In the genomic region with DNA sequence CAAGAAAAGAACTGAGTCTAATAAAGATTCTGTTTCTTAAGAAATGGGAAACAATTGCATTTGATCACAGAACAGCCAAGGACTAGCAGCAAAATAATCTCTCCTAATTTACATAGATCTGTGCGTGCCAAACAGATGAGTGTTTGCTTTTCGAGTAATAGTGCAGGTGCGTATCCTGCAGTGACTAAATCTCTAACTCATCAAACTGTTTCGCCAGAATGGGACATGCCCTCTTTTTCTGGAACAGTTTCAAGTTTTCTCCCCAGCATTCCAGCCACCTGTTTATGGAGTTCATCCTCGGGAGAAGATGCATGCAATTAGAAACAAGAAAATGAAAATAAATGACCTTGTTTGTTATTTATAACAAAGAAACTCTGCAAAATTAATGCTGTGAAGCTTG, we compare ENCODE assay signal across 16 cellular contexts. TPM values are rescaled to one million over a fixed set of nuclear protein-coding genes. Genes with fewer than 3 reads are reported as not detected.
DNase-seq lines count a peak whose midpoint lies in the region; ATAC-seq, FAIRE-seq and TF ChIP-seq lines count a peak whose summit lies in the region.
"Had no signal": no experiment of that assay in that cellular context is flagged by ENCODE, and none has a peak within 500 bp of the region (broad histone marks: within the 10 kb centered on the region; RNA-seq: fewer than 3 reads in every experiment).

No MANE protein-coding gene starts in this region.

- FAIRE-seq in small intestine (lab: Jason Lieb, UNC): no peak
- FAIRE-seq: H54 had no signal

- no peaks in the 10 kb centered on the region for H3K36me3 ChIP-seq in endodermal cell (ENCODE audit: control insufficient read depth, insufficient read depth, low read length)
- no peaks in the 10 kb centered on the region for H3K36me3 ChIP-seq in small intestine (ENCODE audit: control insufficient read depth in 2 of 2, insufficient read depth in 2 of 2, low read length in 2 of 2)
- H3K36me3 ChIP-seq: stomach had no signal

- H3K27me3 Mint-ChIP-seq in endodermal cell (ENCODE audit: insufficient read depth) (peaks cover 57% of the 10 kb centered on the region), glutamatergic neuron (ENCODE audit: unreplicated experiment) (peaks cover 4% of the 10 kb centered on the region)

- WGBS in endodermal cell (ENCODE audit: insufficient coverage in 1 of 2, insufficient read length in 1 of 2), 2 experiments: 91 to 93% methylated on average over 4 to 5 of the region's 5 CpGs
- 12 to 51% (median 29%) methylated on average over 5 of the region's 5 CpGs for WGBS in small intestine, 3 donors

- H3K9me3 ChIP-seq in endodermal cell (ENCODE audit: control insufficient read depth, low read length) (no peaks in the 10 kb centered on the region), small intestine (ENCODE audit: control insufficient read depth, low read depth) (no peaks in the 10 kb centered on the region)
- H3K9me3 ChIP-seq: stomach had no signal

- no peak overlapping the region for H3K27ac Mint-ChIP-seq in endodermal cell
- H3K27ac Mint-ChIP-seq in glutamatergic neuron (ENCODE audit: unreplicated experiment): no peak overlapping the region
- H3K27ac Mint-ChIP-seq: activated naive CD8-positive, alpha-beta T cell treated with anti-CD3 and anti-CD28 coated beads for 36 hours; memory B cell had no signal

- no peak for TF ChIP-seq CTCF in endodermal cell (conservative IDR thresholded peaks at IDR 0.05)
- no peak for TF ChIP-seq CTCF in glutamatergic neuron (IDR thresholded peaks at IDR 0.05; ENCODE audit: partially characterized antibody, unreplicated experiment)
- no peak for TF ChIP-seq CTCF in omental fat pad (IDR thresholded peaks at IDR 0.05)

- H3K36me3 Mint-ChIP-seq in endodermal cell (ENCODE audit: low read depth) (no peaks in the 10 kb centered on the region), glutamatergic neuron (ENCODE audit: unreplicated experiment) (peaks cover 12% of the 10 kb centered on the region)
- H3K36me3 Mint-ChIP-seq: activated naive CD8-positive, alpha-beta T cell treated with anti-CD3 and anti-CD28 coated beads for 36 hours had no signal

- no peak for ATAC-seq in omental fat pad (ENCODE audit: low FRiP score)

- H3K9ac ChIP-seq in endodermal cell (ENCODE audit: extremely low read depth, low read length, poor library complexity, severe bottlenecking): no peak overlapping the region

- H3K4me3 Mint-ChIP-seq in endodermal cell (no peak overlapping the region), glutamatergic neuron (ENCODE audit: unreplicated experiment) (no peak overlapping the region)
- H3K4me3 Mint-ChIP-seq: activated naive CD8-positive, alpha-beta T cell treated with anti-CD3 and anti-CD28 coated beads for 36 hours; memory B cell had no signal

- H3K27ac ChIP-seq in endodermal cell (ENCODE audit: low read depth, low read length): peak overlapping the region; percentile 7
- no peak overlapping the region for H3K27ac ChIP-seq in small intestine (ENCODE audit: low read depth in 1 of 2, low read length in 1 of 2)
- H3K27ac ChIP-seq: skin epidermis, stomach had no signal

- peaks cover 3% of the 10 kb centered on the region for H3K9me3 Mint-ChIP-seq in endodermal cell
- H3K9me3 Mint-ChIP-seq in glutamatergic neuron (ENCODE audit: unreplicated experiment): peaks cover 4% of the 10 kb centered on the region

- DNase-seq in HT1080 (ENCODE audit: low read depth): peak; percentile 29
- DNase-seq in NCI-H2171 treated with DMSO at 0.1 percent for 48 hours (lab: John Stamatoyannopoulos, UW): peak; percentile 82
- no peak for DNase-seq in endodermal cell
- DNase-seq in small intestine: peak; percentile 53
- no peak for DNase-seq in glutamatergic neuron
- no peak for DNase-seq in omental fat pad (ENCODE audit: low spot score)
- DNase-seq in HCEC 1CT: no peak
- DNase-seq: activated naive CD8-positive, alpha-beta T cell treated with anti-CD3 and anti-CD28 coated beads for 36 hours; cerebellar nuclear complex; GF-D8; hippocampal formation; nucleus accumbens; stomach had no signal

- H3K4me3 ChIP-seq in endodermal cell (ENCODE audit: low read length): no peak overlapping the region
- no peak overlapping the region for H3K4me3 ChIP-seq in small intestine (ENCODE audit: low read depth in 1 of 2, low read length in 2 of 2)
- H3K4me3 ChIP-seq: skin epidermis, stomach had no signal

- H3K27me3 ChIP-seq in endodermal cell (ENCODE audit: control insufficient read depth, insufficient read depth, low read length, poor library complexity, severe bottlenecking): peaks cover 7% of the 10 kb centered on the region
- peaks cover 0 to 3% of the 10 kb centered on the region in 2 donors for H3K27me3 ChIP-seq in small intestine (ENCODE audit: control insufficient read depth in 2 of 2, insufficient read depth in 2 of 2, low read length in 2 of 2)

- H3K4me1 ChIP-seq in endodermal cell (ENCODE audit: control insufficient read depth, insufficient read depth, low read length): peaks cover 12% of the 10 kb centered on the region
- no peaks in the 10 kb centered on the region for H3K4me1 ChIP-seq in small intestine (ENCODE audit: control insufficient read depth in 2 of 2, insufficient read depth in 1 of 2, low read depth in 1 of 2, low read length in 1 of 2)

- peaks cover 20% of the 10 kb centered on the region for H3K4me1 Mint-ChIP-seq in endodermal cell
- H3K4me1 Mint-ChIP-seq in glutamatergic neuron (ENCODE audit: low read depth, unreplicated experiment): peaks cover 5% of the 10 kb centered on the region
- H3K4me1 Mint-ChIP-seq: activated naive CD8-positive, alpha-beta T cell treated with anti-CD3 and anti-CD28 coated beads for 36 hours had no signal

RNA-seq across cellular contexts. Expression of a gene that starts 5.7 kb away (rescaled TPM):
- total RNA-seq in HT1080 (2014; rRNA removed; shearing (Covaris generic)): not detected in 2 replicates
- not detected in 2 replicates for polyA plus RNA-seq in HT1080 (2015; cell fraction: cytosol; rRNA removed)
- polyA plus RNA-seq in HT1080 (2015; cell fraction: nucleus; rRNA removed): not detected in 2 replicates
- 1 to 10 TPM; 4.8 to 8.5 TPM for total RNA-seq in endodermal cell
- polyA plus RNA-seq in endodermal cell (2013, experiment 1 of 2): 52.5 TPM
- polyA plus RNA-seq in endodermal cell (2013, experiment 2 of 2): 50.3 TPM
- 10 to 100 TPM in 1 of 3 donors, 1 to 10 TPM in 2; 8.9 to 10.5 (median 9.0) TPM for polyA plus RNA-seq in small intestine
- 54.8 TPM for total RNA-seq in glutamatergic neuron (ENCODE audit: unreplicated experiment)
- 1 to 10 TPM in 1 of 4 donors, not detected in 3; 1.0 TPM for total RNA-seq in omental fat pad
- total RNA-seq: activated naive CD8-positive, alpha-beta T cell treated with anti-CD3 and anti-CD28 coated beads for 36 hours had no signal

Comparison
In these comparisons a context has a peak if more than half of its experiments do, and no peak if none do; other contexts are left out.
1. DNase-seq: peak in HT1080 (single experiment), NCI-H2171 treated with DMSO at 0.1 percent for 48 hours (single experiment) and small intestine (single experiment); none in endodermal cell (single experiment), glutamatergic neuron (single experiment), omental fat pad (single experiment) and HCEC 1CT (single experiment).